ENCODE assay signal across 10 cellular contexts in genomic region chr6:33860706-33861474, GRCh38. TPM values are rescaled to one million over a fixed set of nuclear protein-coding genes. Genes with fewer than 3 reads are reported as not detected.
DNase-seq lines count a peak whose midpoint lies in the region; FAIRE-seq and TF ChIP-seq lines count a peak whose summit lies in the region.
"Had no signal": no experiment of that assay in that cellular context is flagged by ENCODE, and none has a peak within 500 bp of the region (broad histone marks: within the 10 kb centered on the region; RNA-seq: fewer than 3 reads in every experiment).

No MANE protein-coding gene starts in this region.

- no peak for FAIRE-seq in D721Med (lab: Jason Lieb, UNC)

- intact Hi-C loops in posterior vena cava (cut with DNase I), result no loop called here

- TF ChIP-seq CTCF in GM20000 (IDR thresholded peaks at IDR 0.05; ENCODE audit: extremely low read depth, missing control alignments) (no peak), D721Med (IDR thresholded peaks at IDR 0.05; ENCODE audit: insufficient read depth, missing control alignments) (no peak)

- peak; percentile 23 for DNase-seq in stimulated activated CD4-positive, alpha-beta T cell treated with anti-CD3 and anti-CD28 coated beads, Interleukin-1b, Interleukin-23, amount 100 ng/mL, for 48 hours
- DNase-seq in stimulated activated CD4-positive, alpha-beta T cell treated with anti-CD3 and anti-CD28 coated beads, Interleukin-2, amount 100 ng/mL, for 48 hours, result no peak
- DNase-seq in NOMO-1 (lab: John Stamatoyannopoulos, UW; ENCODE audit: unreplicated experiment in 2 of 2), result peak; percentile 63 to 75
- DNase-seq in dermis microvascular lymphatic vessel endothelial cell (ENCODE audit: low read depth in 2 of 2), result peak; percentile 2 to 39
- DNase-seq in stromal cell of bone marrow (ENCODE audit: low read depth), result peak; percentile 70
- no peak for DNase-seq in GM20000 (ENCODE audit: low spot score)
- DNase-seq in D721Med (ENCODE audit: insufficient read length, low spot score), result no peak
- no peak for DNase-seq in posterior vena cava (ENCODE audit: low spot score)

RNA-seq across cellular contexts. Expression of gene MLN, which starts 57.1 kb away (rescaled TPM):
- total RNA-seq in dermis microvascular lymphatic vessel endothelial cell (not detected in 2 replicates), posterior vena cava (not detected)
- total RNA-seq: H4, right cardiac atrium had no signal

Comparison
In these comparisons a context has a peak if more than half of its experiments do, and no peak if none do; other contexts are left out.
1. DNase-seq: peak in stimulated activated CD4-positive, alpha-beta T cell treated with anti-CD3 and anti-CD28 coated beads, Interleukin-1b, Interleukin-23, amount 100 ng/mL, for 48 hours (single experiment), NOMO-1 (2 of 2), dermis microvascular lymphatic vessel endothelial cell (2 of 2) and stromal cell of bone marrow (single experiment); none in stimulated activated CD4-positive, alpha-beta T cell treated with anti-CD3 and anti-CD28 coated beads, Interleukin-2, amount 100 ng/mL, for 48 hours (0 of 2), GM20000 (single experiment), D721Med (single experiment) and posterior vena cava (single experiment).